1 cellular context compared by ENCODE assay signal in the genomic region with DNA sequence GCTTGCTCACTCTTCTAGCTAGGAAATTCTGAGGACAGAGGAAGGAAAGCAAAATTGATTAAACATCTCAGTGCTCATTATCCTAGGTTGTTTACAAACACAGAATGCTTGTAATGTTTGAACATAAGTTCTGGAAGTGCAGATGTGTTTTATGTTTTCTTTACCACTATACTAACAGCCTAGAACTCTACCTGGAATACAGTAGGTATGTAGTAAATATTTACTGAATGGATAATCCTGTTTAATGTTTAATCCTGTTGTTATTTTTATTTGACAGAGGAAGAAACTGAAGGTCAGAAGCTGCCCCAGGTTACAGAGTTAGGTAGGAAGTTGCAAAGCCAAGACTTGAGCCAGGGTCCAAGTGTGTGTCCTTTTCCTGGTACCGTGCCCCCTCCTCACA.
A peak's percentile ranks its signal among the peaks of the same experiment; 100 is the strongest.
TF ChIP-seq lines count a peak whose summit lies in the region.

No MANE protein-coding gene starts in this region.

TF ChIP-seq in HepG2, 621 proteins besides CTCF, POLR2A, EP300 and RAD21 (continued from another document):
- TF ChIP-seq, protein P1, sequence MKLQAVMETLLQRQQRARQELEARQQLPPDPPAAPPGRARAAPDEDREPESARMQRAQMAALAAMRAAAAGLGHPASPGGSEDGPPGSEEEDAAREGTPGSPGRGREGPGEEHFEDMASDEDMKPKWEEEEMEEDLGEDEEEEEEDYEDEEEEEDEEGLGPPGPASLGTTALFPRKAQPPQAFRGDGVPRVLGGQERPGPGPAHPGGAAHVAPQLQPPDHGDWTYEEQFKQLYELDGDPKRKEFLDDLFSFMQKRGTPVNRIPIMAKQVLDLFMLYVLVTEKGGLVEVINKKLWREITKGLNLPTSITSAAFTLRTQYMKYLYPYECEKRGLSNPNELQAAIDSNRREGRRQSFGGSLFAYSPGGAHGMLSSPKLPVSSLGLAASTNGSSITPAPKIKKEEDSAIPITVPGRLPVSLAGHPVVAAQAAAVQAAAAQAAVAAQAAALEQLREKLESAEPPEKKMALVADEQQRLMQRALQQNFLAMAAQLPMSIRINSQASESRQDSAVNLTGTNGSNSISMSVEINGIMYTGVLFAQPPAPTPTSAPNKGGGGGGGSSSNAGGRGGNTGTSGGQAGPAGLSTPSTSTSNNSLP (IDR thresholded peaks at IDR 0.05; ENCODE audit: low read depth, low read length) = peak; percentile 59; the same call in 1 of the 2 replicates
